In the genomic region with DNA sequence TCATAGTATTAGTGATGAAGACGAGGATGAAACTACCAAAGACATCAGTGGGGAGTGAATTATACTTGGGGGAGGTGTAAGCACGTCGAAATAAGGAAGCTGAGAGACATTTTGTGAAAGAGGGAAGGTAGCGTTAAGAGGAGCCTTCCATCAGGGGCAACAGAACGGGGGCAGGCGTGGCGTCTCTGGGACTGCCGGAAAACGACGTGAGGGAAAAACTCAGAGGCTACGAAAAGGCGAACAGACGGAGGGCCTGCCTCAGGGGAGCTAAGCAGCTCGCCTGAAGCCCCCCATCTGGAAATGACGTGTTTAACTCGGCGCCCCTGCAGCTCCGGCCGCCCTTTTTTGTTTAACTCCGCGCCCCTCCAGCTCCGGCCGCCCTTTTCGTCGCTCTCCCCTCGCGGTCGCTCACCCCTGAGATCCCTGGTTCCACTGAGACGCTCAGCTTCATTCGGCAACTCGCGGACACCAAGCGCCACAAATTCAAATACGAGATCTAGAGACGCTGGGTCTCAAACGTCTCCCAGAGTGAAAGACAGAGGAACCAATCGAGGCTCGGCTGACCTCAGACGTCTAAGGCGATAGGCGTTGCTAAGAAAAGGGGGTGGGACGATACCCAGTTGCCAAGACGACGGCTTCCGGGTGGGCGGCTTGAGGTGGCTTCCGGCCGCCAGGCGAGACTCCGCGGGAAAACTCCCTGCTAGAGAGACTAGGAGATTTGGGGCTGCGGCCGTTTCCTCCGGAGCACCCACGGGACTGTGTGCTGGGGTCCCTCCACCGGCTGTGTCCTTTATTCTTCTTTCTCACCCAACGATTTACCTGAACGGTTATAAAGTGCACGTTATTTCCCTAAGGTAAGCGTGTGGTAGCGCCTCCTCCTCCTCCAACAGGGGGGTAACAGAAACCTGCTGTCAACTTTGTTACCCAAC, we compare ENCODE assay signal across 8 cellular contexts.
DNase-seq lines count a peak whose midpoint lies in the region; ATAC-seq and TF ChIP-seq lines count a peak whose summit lies in the region.

No MANE protein-coding gene starts in this region.

- DNase-seq in DMS153 treated with DMSO at 0.1 percent for 48 hours (lab: John Stamatoyannopoulos, UW; ENCODE audit: unreplicated experiment) (peak; percentile 95), OCI-M1 (lab: John Stamatoyannopoulos, UW) (peak; percentile 95), activated T-cell treated with anti-CD3 and anti-CD28 coated beads for 48 hours (ENCODE audit: low read depth) (peak; percentile 90), erythroblast (lab: John Stamatoyannopoulos, UW) (peak; percentile 98)
- DNase-seq in stimulated activated CD8-positive, alpha-beta memory T cell treated with anti-CD3 and anti-CD28 coated beads, Interleukin-4, amount 100 ng/mL, for 4 hours (ENCODE audit: low read depth in 2 of 2, low spot score in 1 of 2) = peak; percentile 90

- H3K9me3 ChIP-seq in mucosa of rectum (ENCODE audit: control insufficient read depth in 2 of 2, low read length in 2 of 2) = no peaks in the 10 kb centered on the region

- peak; percentile 91 for TF ChIP-seq POLR2A in erythroblast (IDR thresholded peaks at IDR 0.05; ENCODE audit: low read length)

- H3K4me1 Mint-ChIP-seq in IgD-negative memory B cell = peaks cover 5 to 9% (median 7%) of the 10 kb centered on the region in 3 donors

- no peaks in the 10 kb centered on the region for H3K27me3 Mint-ChIP-seq in IgD-negative memory B cell

- no peaks in the 10 kb centered on the region for H3K9me3 Mint-ChIP-seq in IgD-negative memory B cell

- no peaks in the 10 kb centered on the region for H3K36me3 ChIP-seq in mucosa of rectum (ENCODE audit: control insufficient read depth in 2 of 2, insufficient read depth in 2 of 2, low read length in 2 of 2)

- H3K9ac ChIP-seq in mucosa of rectum (ENCODE audit: low read depth in 1 of 2, low read length in 2 of 2) = peak overlapping the region; percentile 83 to 93

- H3K4me3 ChIP-seq in mucosa of rectum (ENCODE audit: low read length in 2 of 2) = peak overlapping the region; percentile 94 to 96

- H3K36me3 Mint-ChIP-seq in IgD-negative memory B cell = peaks cover 2% of the 10 kb centered on the region

- H3K27ac ChIP-seq in mucosa of rectum (ENCODE audit: low read depth in 2 of 2, low read length in 2 of 2) = peak overlapping the region; percentile 26 to 53

- peak; percentile 99 for ATAC-seq in GM21576 (IDR thresholded peaks at IDR 0.05; ENCODE audit: unreplicated experiment)

- peak overlapping the region; percentile 92 to 96 (median 96) for H3K27ac Mint-ChIP-seq in IgD-negative memory B cell

- H3K4me1 ChIP-seq in mucosa of rectum (ENCODE audit: control insufficient read depth in 2 of 2, insufficient read depth in 2 of 2, low read length in 2 of 2) = peaks cover 5 to 10% of the 10 kb centered on the region in 2 donors

- H3K4me3 Mint-ChIP-seq in IgD-negative memory B cell = peak overlapping the region; percentile 99 to 100 (median 99)

- no peaks in the 10 kb centered on the region for H3K27me3 ChIP-seq in mucosa of rectum (ENCODE audit: control insufficient read depth in 2 of 2, insufficient read depth in 2 of 2, low read length in 2 of 2)

Comparison
In these comparisons a context has a peak if more than half of its experiments do, and no peak if none do; other contexts are left out.
1. Peak in every context shown above with its lines: DNase-seq, ATAC-seq, H3K4me3 ChIP-seq and H3K27ac ChIP-seq.